In genomic region chr6:43983191-43983590, GRCh38 we compare ENCODE assay signal across 16 cellular contexts.
DNase-seq lines count a peak whose midpoint lies in the region; ATAC-seq, FAIRE-seq and TF ChIP-seq lines count a peak whose summit lies in the region.
"Had no signal": no experiment of that assay in that cellular context is flagged by ENCODE, and none has a peak within 500 bp of the region (broad histone marks: within the 10 kb centered on the region; RNA-seq: fewer than 3 reads in every experiment).

No MANE protein-coding gene starts in this region.

- H3K27me3 ChIP-seq in K562 (ENCODE audit: control insufficient read depth in 2 of 2, insufficient read depth in 2 of 2, low read length in 2 of 2) (no peaks in the 10 kb centered on the region), tibial artery (peaks cover 0 to 14% of the 10 kb centered on the region in 2 donors)
- H3K27me3 ChIP-seq: BLaER1 treated with 17β-estradiol and CSF1 and Interleukin-3, amounts not matched to agents 10 nM and 100 nM; SJSA1 had no signal

- peak; percentile 68 for DNase-seq in cardiac septum (ENCODE audit: low spot score)
- DNase-seq in left cardiac atrium = no peak
- no peak for DNase-seq in K562 (ENCODE audit: extremely low read depth in 1 of 4, low spot score in 3 of 4)
- DNase-seq in mesenteric fat pad (ENCODE audit: low spot score) = peak; percentile 60
- DNase-seq in tibial artery = peak; percentile 1 to 47
- DNase-seq in WTC11 (ENCODE audit: low spot score) = no peak
- DNase-seq: CD8-positive, alpha-beta memory T cell; EL; HFFc6; MM.1S; NCI-H446 had no signal

- intact Hi-C loops in cardiac septum (cut with DNase I) = no loop called here
- intact Hi-C loops in left cardiac atrium (cut with DNase I) = no loop called here
- intact Hi-C loops in K562 (cut with micrococcal nuclease) = no loop called here
- intact Hi-C loops in tibial artery (cut with DNase I; ENCODE audit: low total_unique reads) = no loop called here

- TF ChIP-seq RAD21 in K562 (CRISPR knock-in tag; conservative IDR thresholded peaks at IDR 0.05 in 1 of 2, IDR thresholded peaks at IDR 0.05 in 1 of 2) = no peak

- H3K36me3 ChIP-seq in K562 (ENCODE audit: control insufficient read depth, insufficient read depth, low read length) = no peaks in the 10 kb centered on the region
- H3K36me3 ChIP-seq in tibial artery = no peaks in the 10 kb centered on the region
- H3K36me3 ChIP-seq: BLaER1 treated with 17β-estradiol and CSF1 and Interleukin-3, amounts not matched to agents 10 nM and 100 nM; SJSA1 had no signal

- CTCF ChIA-PET in K562 (lab: Yijun Ruan, JAX; ENCODE audit: low intra/inter-chr PET ratio) (no interaction called here), WTC11 (lab: Charles Lee) (interaction anchor here (1.2 to 1.4 kb wide), 2 partner anchors 96 to 213 kb away, joined by 3 read pairs; partner anchors contain the start of gene VEGFA)

- FAIRE-seq in K562 (lab: Jason Lieb, UNC) = no peak
- FAIRE-seq: GM12878 had no signal

- no peaks in the 10 kb centered on the region for H3K9me3 Mint-ChIP-seq in WTC11
- H3K9me3 Mint-ChIP-seq: CD8-positive, alpha-beta memory T cell; HFFc6 had no signal

- H3K27ac ChIP-seq in K562 (ENCODE audit: extremely low read depth, low read depth, low read length) = no peak overlapping the region
- H3K27ac ChIP-seq in tibial artery = no peak overlapping the region
- H3K27ac ChIP-seq: BLaER1 treated with 17β-estradiol and CSF1 and Interleukin-3, amounts not matched to agents 10 nM and 100 nM; HL-60; SJSA1 had no signal

- no peaks in the 10 kb centered on the region for H3K79me2 ChIP-seq in K562 (ENCODE audit: control insufficient read depth, insufficient read depth, low read length)

- H4K20me1 ChIP-seq in K562 (replicated peaks; ENCODE audit: control insufficient read depth, insufficient read depth, low read length) = no peaks in the 10 kb centered on the region
- H4K20me1 ChIP-seq: BLaER1 treated with 17β-estradiol and CSF1 and Interleukin-3, amounts not matched to agents 10 nM and 100 nM had no signal

- H3K36me3 Mint-ChIP-seq in WTC11 = no peaks in the 10 kb centered on the region
- H3K36me3 Mint-ChIP-seq: CD8-positive, alpha-beta memory T cell had no signal

- no peaks in the 10 kb centered on the region for H3K9me1 ChIP-seq in K562 (ENCODE audit: control insufficient read depth, insufficient read depth, low read length)

- no peak for TF ChIP-seq EP300 in K562 (IDR thresholded peaks at IDR 0.05; ENCODE audit: low read length)

- POLR2A ChIA-PET in K562 (lab: Yijun Ruan, JAX) = interaction anchor here (0.6 kb wide), 1 partner anchor 93 kb away, joined by 3 read pairs; no protein-coding TSS in a partner anchor
- POLR2A ChIA-PET in WTC11 (lab: Charles Lee) = no interaction called here

- TF ChIP-seq POLR2A in K562 (conservative IDR thresholded peaks at IDR 0.05) = no peak

- H3K9ac ChIP-seq in K562 (ENCODE audit: insufficient read depth in 1 of 2, low read depth in 2 of 2, low read length in 2 of 2) = no peak overlapping the region
- H3K9ac ChIP-seq: BLaER1 treated with 17β-estradiol and CSF1 and Interleukin-3, amounts not matched to agents 10 nM and 100 nM had no signal

- H3K4me3 ChIP-seq in K562 (no peak overlapping the region), tibial artery (no peak overlapping the region)
- H3K4me3 ChIP-seq: BLaER1 treated with 17β-estradiol and CSF1 and Interleukin-3, amounts not matched to agents 10 nM and 100 nM; GM12878; SJSA1 had no signal

- no peak overlapping the region for H3K4me2 ChIP-seq in K562 (ENCODE audit: insufficient read depth, low read length)
- H3K4me2 ChIP-seq: BLaER1 treated with 17β-estradiol and CSF1 and Interleukin-3, amounts not matched to agents 10 nM and 100 nM had no signal

- H3K4me1 Mint-ChIP-seq in WTC11 = peaks cover 16% of the 10 kb centered on the region
- H3K4me1 Mint-ChIP-seq: CD8-positive, alpha-beta memory T cell had no signal

- no peaks in the 10 kb centered on the region; the same call in 1 of the 2 replicates for H3K27me3 Mint-ChIP-seq in WTC11 (ENCODE audit: low read depth)

- ATAC-seq in left cardiac atrium = no peak
- ATAC-seq in K562 = no peak
- ATAC-seq in GM19395 (IDR thresholded peaks at IDR 0.05; ENCODE audit: unreplicated experiment) = no peak
- ATAC-seq in WTC11 = no peak
- ATAC-seq: GM12878 had no signal

- no peak overlapping the region for H3K4me3 Mint-ChIP-seq in WTC11
- H3K4me3 Mint-ChIP-seq: CD8-positive, alpha-beta memory T cell; HFFc6 had no signal

- in situ Hi-C loops in K562 (cut with MboI) = no loop called here

- H3K9me3 ChIP-seq in K562 (replicated peaks; ENCODE audit: control insufficient read depth, insufficient read depth, low read depth, low read length) = no peaks in the 10 kb centered on the region
- H3K9me3 ChIP-seq in tibial artery = no peaks in the 10 kb centered on the region
- H3K9me3 ChIP-seq: BLaER1 treated with 17β-estradiol and CSF1 and Interleukin-3, amounts not matched to agents 10 nM and 100 nM; SJSA1 had no signal

- no peak for TF ChIP-seq CTCF in K562 (IDR thresholded peaks at IDR 0.05 in 2 of 3, conservative IDR thresholded peaks at IDR 0.05 in 1 of 3; ENCODE audit: insufficient read depth in 2 of 3, low read depth in 1 of 3, low read length in 3 of 3)
- no peak for TF ChIP-seq CTCF in tibial artery (IDR thresholded peaks at IDR 0.05)
- no peak for TF ChIP-seq CTCF in WTC11 (IDR thresholded peaks at IDR 0.05)

- no peak overlapping the region for H3K27ac Mint-ChIP-seq in WTC11
- H3K27ac Mint-ChIP-seq: CD8-positive, alpha-beta memory T cell; HFFc6 had no signal

- H2AFZ ChIP-seq in K562 (ENCODE audit: low read depth, low read length) = no peak overlapping the region

- H3K4me1 ChIP-seq in K562 (replicated peaks in 1 of 2; ENCODE audit: control insufficient read depth in 2 of 2, insufficient read depth in 2 of 2, low read length in 2 of 2) (peaks cover 25 to 35% of the 10 kb centered on the region in 2 experiments), tibial artery (no peaks in the 10 kb centered on the region)
- H3K4me1 ChIP-seq: SJSA1 had no signal

- BruUV-seq in K562 (replicated peaks; lab: Mats Ljungman, UMichigan) = no TSS peak

- WGBS in K562 (ENCODE audit: insufficient coverage, low coverage, missing lambda C conversion rate) = 70% methylated on average over 2 of the region's 2 CpGs

TF ChIP-seq in K562, 482 proteins besides CTCF, POLR2A, EP300 and RAD21:
- TF ChIP-seq NR1H2 (CRISPR knock-in tag; IDR thresholded peaks at IDR 0.05) (0 out of 2 replicates have a peak, but pooled peaks have one; percentile 31), SMARCA5 (IDR thresholded peaks at IDR 0.05) (no peak)

TF ChIP-seq in WTC11, 78 proteins besides CTCF, POLR2A, EP300 and RAD21:
- TF ChIP-seq FOXK1 (CRISPR knock-in tag; IDR thresholded peaks at IDR 0.05) = no peak
- no peak for TF ChIP-seq FOXJ3 (CRISPR knock-in tag; IDR thresholded peaks at IDR 0.05; ENCODE audit: borderline replicate concordance)
- no peak for TF ChIP-seq EMX1 (CRISPR knock-in tag; IDR thresholded peaks at IDR 0.05)
- no peak for TF ChIP-seq ZNF396 (CRISPR knock-in tag; IDR thresholded peaks at IDR 0.05; ENCODE audit: borderline replicate concordance)
- TF ChIP-seq CBFB (CRISPR knock-in tag; IDR thresholded peaks at IDR 0.05; ENCODE audit: low read depth) = no peak
- no peak for TF ChIP-seq GRHL2 (CRISPR knock-in tag; IDR thresholded peaks at IDR 0.05; ENCODE audit: insufficient replicate concordance, severe bottlenecking)
- TF ChIP-seq FOXP4 (CRISPR knock-in tag; IDR thresholded peaks at IDR 0.05) = no peak
- TF ChIP-seq GTF2I (CRISPR knock-in tag; conservative IDR thresholded peaks at IDR 0.05) = no peak
- TF ChIP-seq TCF7 (CRISPR knock-in tag; IDR thresholded peaks at IDR 0.05; ENCODE audit: low read depth) = no peak
- no peak for TF ChIP-seq NFE2L1 (CRISPR knock-in tag; IDR thresholded peaks at IDR 0.05)

Comparison
In these comparisons a context has a peak if more than half of its experiments do, and no peak if none do; other contexts are left out.
1. DNase-seq: peak in cardiac septum (single experiment), mesenteric fat pad (single experiment) and tibial artery (2 of 2); none in left cardiac atrium (single experiment), K562 (0 of 4) and WTC11 (single experiment).